ENCODE assay signal across 21 cellular contexts in the genomic region with DNA sequence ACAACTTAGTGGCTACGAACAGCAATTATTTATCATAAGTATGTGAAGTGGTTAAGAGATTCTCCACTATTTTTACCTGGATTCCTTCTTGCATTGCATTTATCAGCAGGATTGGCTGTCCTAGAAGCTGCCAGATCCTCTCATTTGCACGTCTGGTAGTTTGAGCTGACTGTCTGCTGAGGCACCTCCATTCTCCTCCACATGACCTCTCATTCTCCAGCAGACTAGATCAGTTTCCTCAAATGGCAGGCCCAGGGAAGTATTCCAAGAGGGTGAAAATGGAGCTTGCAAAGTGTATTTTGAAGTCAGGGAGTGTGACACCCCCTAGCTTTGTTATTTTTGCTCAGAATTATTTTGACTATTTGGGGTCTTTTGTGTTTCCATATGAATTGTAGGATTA.
"Had no signal": no experiment of that assay in that cellular context is flagged by ENCODE, and none has a peak within 500 bp of the region (broad histone marks: within the 10 kb centered on the region; RNA-seq: fewer than 3 reads in every experiment).

No MANE protein-coding gene starts in this region.

- H3K4me3 ChIP-seq: lower lobe of right lung, spleen had no signal

- H3K27me3 ChIP-seq: foreskin keratinocyte, spleen had no signal

- ATAC-seq: foreskin keratinocyte; left colon; lower lobe of right lung; naive thymus-derived CD4-positive, alpha-beta T cell; stimulated activated naive CD8-positive, alpha-beta T cell treated with anti-CD3 and anti-CD28 coated beads, Interleukin-15, Interleukin-2, amounts not matched to agents 100 U/mL and 50 U/mL, for 24 hours; T-helper 17 cell had no signal

- H3K4me1 ChIP-seq: foreskin keratinocyte, lower lobe of right lung, spleen had no signal

- DNase-seq: activated CD4-positive, alpha-beta memory T cell treated with anti-CD3 and anti-CD28 coated beads for 36 hours; activated CD4-positive, alpha-beta T cell treated with anti-CD3 and anti-CD28 coated beads for 48 hours; activated naive CD4-positive, alpha-beta T cell treated with anti-CD3 and anti-CD28 coated beads for 36 hours; activated naive CD8-positive, alpha-beta T cell treated with anti-CD3 and anti-CD28 coated beads, Interleukin-2, amount 10 ng/mL, durations not matched to agents 7 days and 5 days; activated T-cell treated with anti-CD3 and anti-CD28 coated beads, Interleukin-2, amount 50 U/mL, for 48 hours; amniotic stem cell; central memory CD4-positive, alpha-beta T cell; dermis blood vessel endothelial cell; effector CD8-positive, alpha-beta T cell; foreskin keratinocyte; hippocampal formation; left colon; lower lobe of right lung; naive thymus-derived CD4-positive, alpha-beta T cell; occipital lobe; posterior cingulate gyrus; spleen; stimulated activated CD4-positive, alpha-beta T cell treated with anti-CD3 and anti-CD28 coated beads, Interleukin-4, amount 100 ng/mL, for 24 hours; stimulated activated naive CD8-positive, alpha-beta T cell treated with anti-CD3 and anti-CD28 coated beads, Interleukin-15, Interleukin-2, amounts not matched to agents 100 U/mL and 50 U/mL, for 24 hours; SW 1271; T-helper 17 cell had no signal

- H3K27ac ChIP-seq: foreskin keratinocyte, lower lobe of right lung, spleen had no signal

- H3K9me3 ChIP-seq: lower lobe of right lung had no signal

- H3K36me3 ChIP-seq: lower lobe of right lung, spleen had no signal
